1 cellular context compared by ENCODE assay signal in genomic region chr9:37784640-37785483, GRCh38.
TF ChIP-seq lines count a peak whose summit lies in the region.

Gene EXOSC3, minus strand, starts transcription at chr9:37785064. Its CDS starts 20 bp downstream, at chr9:37785044.

TF ChIP-seq in H1, 55 proteins besides CTCF, POLR2A, EP300 and RAD21:
- no peak for TF ChIP-seq CEBPB (IDR thresholded peaks at IDR 0.05; ENCODE audit: low read depth, low read length)
- peak; percentile 73 for TF ChIP-seq KDM5A (IDR thresholded peaks at IDR 0.05; ENCODE audit: low read length)
- TF ChIP-seq EGR1 (IDR thresholded peaks at IDR 0.05; ENCODE audit: borderline replicate concordance, low read depth, low read length) = peak; percentile 61; the same call in 1 of the 2 replicates
- TF ChIP-seq SIN3A (conservative IDR thresholded peaks at IDR 0.05 in 1 of 2, IDR thresholded peaks at IDR 0.05 in 1 of 2; ENCODE audit: low read depth in 1 of 2, low read length in 2 of 2) = peak; percentile 81 to 93; a peak in 3 of 4 replicates
- peak; percentile 85 for TF ChIP-seq KDM4A (IDR thresholded peaks at IDR 0.05; ENCODE audit: low read depth, low read length, severe bottlenecking)
- TF ChIP-seq POLR2AphosphoS5 (IDR thresholded peaks at IDR 0.05; ENCODE audit: low read depth, low read length) = peak; percentile 90
- 0 out of 2 replicates have a peak, but pooled peaks have one; percentile 3 for TF ChIP-seq BACH1 (IDR thresholded peaks at IDR 0.05; ENCODE audit: low read length)
- peak; percentile 96 for TF ChIP-seq GABPA (IDR thresholded peaks at IDR 0.05; ENCODE audit: borderline replicate concordance, insufficient read depth, low read length)
- TF ChIP-seq CHD2 (IDR thresholded peaks at IDR 0.05; ENCODE audit: low read length) = peak; percentile 59
- peak; percentile 90 for TF ChIP-seq TAF1 (IDR thresholded peaks at IDR 0.05; ENCODE audit: low read depth, low read length)
- TF ChIP-seq TBP (IDR thresholded peaks at IDR 0.05; ENCODE audit: low read depth, low read length) = peak; percentile 77; the same call in 1 of the 2 replicates
- TF ChIP-seq HDAC2 (IDR thresholded peaks at IDR 0.05; ENCODE audit: borderline replicate concordance in 1 of 2, low read depth in 2 of 2, low read length in 2 of 2) = peak; percentile 45 to 93; a peak in 1 of 4 replicates
- TF ChIP-seq NRF1 (IDR thresholded peaks at IDR 0.05; ENCODE audit: low read depth, low read length) = no peak
- no peak for TF ChIP-seq SUZ12 (IDR thresholded peaks at IDR 0.05; ENCODE audit: low read length)
- no peak for TF ChIP-seq CBX5 (IDR thresholded peaks at IDR 0.05; ENCODE audit: low read depth, low read length)
- no peak for TF ChIP-seq RXRA (IDR thresholded peaks at IDR 0.05; ENCODE audit: insufficient read depth, low read depth, low read length)
- 0 out of 2 replicates have a peak, but pooled peaks have one; percentile 33 for TF ChIP-seq USF2 (IDR thresholded peaks at IDR 0.05; ENCODE audit: low read length)
- TF ChIP-seq ASH2L (IDR thresholded peaks at IDR 0.05; ENCODE audit: low read length) = peak; percentile 70
- TF ChIP-seq HDAC6 (IDR thresholded peaks at IDR 0.05; ENCODE audit: low read depth, low read length) = no peak
- peak; percentile 95 for TF ChIP-seq PHF8 (conservative IDR thresholded peaks at IDR 0.05; ENCODE audit: low read depth, low read length)
- no peak for TF ChIP-seq JUN (IDR thresholded peaks at IDR 0.05; ENCODE audit: low read depth, low read length)
- peak; percentile 75 for TF ChIP-seq TAF7 (optimal IDR thresholded peaks at IDR 0.05; ENCODE audit: borderline replicate concordance, low read depth, low read length)
- TF ChIP-seq NANOG (IDR thresholded peaks at IDR 0.05; ENCODE audit: insufficient read depth, low read depth, low read length, poor library complexity, severe bottlenecking) = no peak
- peak; percentile 92 for TF ChIP-seq YY1 (IDR thresholded peaks at IDR 0.05; ENCODE audit: low read depth, low read length)
- TF ChIP-seq RBBP5 (IDR thresholded peaks at IDR 0.05; ENCODE audit: borderline replicate concordance, low read depth, low read length) = peak; percentile 79; the same call in 1 of the 2 replicates
- TF ChIP-seq CREB1 (IDR thresholded peaks at IDR 0.05) = 0 out of 2 replicates have a peak, but pooled peaks have one; percentile 26
- TF ChIP-seq MAFK (IDR thresholded peaks at IDR 0.05; ENCODE audit: low read depth, low read length) = no peak
- TF ChIP-seq, protein P1, sequence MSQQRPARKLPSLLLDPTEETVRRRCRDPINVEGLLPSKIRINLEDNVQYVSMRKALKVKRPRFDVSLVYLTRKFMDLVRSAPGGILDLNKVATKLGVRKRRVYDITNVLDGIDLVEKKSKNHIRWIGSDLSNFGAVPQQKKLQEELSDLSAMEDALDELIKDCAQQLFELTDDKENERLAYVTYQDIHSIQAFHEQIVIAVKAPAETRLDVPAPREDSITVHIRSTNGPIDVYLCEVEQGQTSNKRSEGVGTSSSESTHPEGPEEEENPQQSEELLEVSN (IDR thresholded peaks at IDR 0.05) = peak; percentile 66
TF ChIP-seq in H1: peak in this region for 19.
